6 cellular contexts compared by ENCODE assay signal in the genomic region with DNA sequence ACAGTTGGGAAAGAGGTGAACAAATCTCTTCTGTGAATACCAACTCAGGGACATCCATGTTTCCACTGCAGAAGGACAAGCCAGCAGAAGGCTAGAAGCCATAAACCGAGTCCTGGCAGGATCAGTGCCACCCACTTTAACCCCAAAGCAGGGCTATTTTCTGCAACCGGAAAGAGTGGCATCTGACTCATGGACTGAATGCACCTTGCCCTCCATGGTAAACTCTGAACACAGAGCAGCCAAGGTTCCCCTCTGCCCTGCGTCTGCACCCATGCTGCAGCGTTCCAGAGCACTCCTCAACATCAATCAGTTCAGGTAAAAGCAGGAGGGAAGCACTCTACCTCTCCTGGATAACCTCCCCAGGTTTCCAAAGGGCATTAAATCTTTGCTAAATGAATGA. TPM values are rescaled to one million over a fixed set of nuclear protein-coding genes. Genes with fewer than 3 reads are reported as not detected.
DNase-seq lines count a peak whose midpoint lies in the region; ATAC-seq and TF ChIP-seq lines count a peak whose summit lies in the region.

No MANE protein-coding gene starts in this region.

- peak overlapping the region; percentile 99 for H3K4me3 Mint-ChIP-seq in Calu3 (ENCODE audit: low read depth, unreplicated experiment)
- peak overlapping the region; percentile 99 for H3K4me3 Mint-ChIP-seq in T-helper 2 cell treated with Interferon-gamma antibody and Interleukin-4, amounts not matched to agents 5 μg/mL and 100 μg/mL, for 36 hours

- BruUV-seq in Calu3 (replicated peaks; lab: Mats Ljungman, UMichigan), result no TSS peak

- no peak for TF ChIP-seq POLR2A in gastroesophageal sphincter (IDR thresholded peaks at IDR 0.05)

- H3K9ac ChIP-seq in stomach smooth muscle (ENCODE audit: low read length in 2 of 2), result peak overlapping the region; percentile 94 to 97

- H3K36me3 ChIP-seq in gastroesophageal sphincter (peaks cover 0 to 12% of the 10 kb centered on the region in 2 donors), stomach smooth muscle (ENCODE audit: control insufficient read depth in 2 of 2, insufficient read depth in 2 of 2, low read length in 2 of 2) (peaks cover 0 to 3% of the 10 kb centered on the region in 2 donors)

- peak overlapping the region; percentile 93 for H3K27ac Mint-ChIP-seq in Calu3 (ENCODE audit: unreplicated experiment)
- H3K27ac Mint-ChIP-seq in T-helper 2 cell treated with Interferon-gamma antibody and Interleukin-4, amounts not matched to agents 5 μg/mL and 100 μg/mL, for 36 hours, result peak overlapping the region; percentile 99

- H3K4me1 Mint-ChIP-seq in Calu3 (ENCODE audit: low read depth, unreplicated experiment), result peaks cover 32% of the 10 kb centered on the region
- peaks cover 32% of the 10 kb centered on the region for H3K4me1 Mint-ChIP-seq in T-helper 2 cell treated with Interferon-gamma antibody and Interleukin-4, amounts not matched to agents 5 μg/mL and 100 μg/mL, for 36 hours (ENCODE audit: low read depth)

- DNase-seq in Calu3, result peak; percentile 47
- peak; percentile 37 for DNase-seq in T-helper 2 cell treated with Interferon-gamma antibody and Interleukin-4, amounts not matched to agents 5 μg/mL and 100 μg/mL, for 36 hours (ENCODE audit: low spot score)

- ATAC-seq in gastroesophageal sphincter (no peak), GM18868 (IDR thresholded peaks at IDR 0.05; ENCODE audit: unreplicated experiment) (no peak), HG03159 (IDR thresholded peaks at IDR 0.05; ENCODE audit: unreplicated experiment) (no peak)

- H3K9me3 ChIP-seq in gastroesophageal sphincter, result no peaks in the 10 kb centered on the region
- H3K9me3 ChIP-seq in stomach smooth muscle (ENCODE audit: control insufficient read depth in 2 of 2, low read length in 2 of 2), result no peaks in the 10 kb centered on the region

- TF ChIP-seq CTCF in Calu3 (IDR thresholded peaks at IDR 0.05; ENCODE audit: unreplicated experiment), result no peak
- TF ChIP-seq CTCF in gastroesophageal sphincter (IDR thresholded peaks at IDR 0.05), result no peak

- intact Hi-C loops in Calu3 (cut with micrococcal nuclease; ENCODE audit: unreplicated experiment), result loop anchor here (2.0 kb wide), 2 partner anchors 32 to 36 kb away; a partner anchor contains a TSS

- TF ChIP-seq EP300 in gastroesophageal sphincter (IDR thresholded peaks at IDR 0.05), result no peak

- H3K4me3 ChIP-seq in gastroesophageal sphincter (peak overlapping the region; percentile 70 to 86), stomach smooth muscle (ENCODE audit: low read length in 2 of 2) (peak overlapping the region; percentile 92 to 95)

- no peaks in the 10 kb centered on the region for H3K9me3 Mint-ChIP-seq in Calu3 (ENCODE audit: low read depth, unreplicated experiment)
- no peaks in the 10 kb centered on the region for H3K9me3 Mint-ChIP-seq in T-helper 2 cell treated with Interferon-gamma antibody and Interleukin-4, amounts not matched to agents 5 μg/mL and 100 μg/mL, for 36 hours

- peaks cover 49% of the 10 kb centered on the region for H3K36me3 Mint-ChIP-seq in Calu3 (ENCODE audit: insufficient read depth, unreplicated experiment)
- peaks cover 16% of the 10 kb centered on the region for H3K36me3 Mint-ChIP-seq in T-helper 2 cell treated with Interferon-gamma antibody and Interleukin-4, amounts not matched to agents 5 μg/mL and 100 μg/mL, for 36 hours (ENCODE audit: low read depth)

- CTCF ChIA-PET in Calu3 (lab: Charles Lee), result no interaction called here

- H3K4me1 ChIP-seq in gastroesophageal sphincter, result peaks cover 9 to 44% (median 24%) of the 10 kb centered on the region in 3 donors
- H3K4me1 ChIP-seq in stomach smooth muscle (ENCODE audit: control insufficient read depth, insufficient read depth, low read length), result peaks cover 26% of the 10 kb centered on the region

- H3K27me3 ChIP-seq in gastroesophageal sphincter (no peaks in the 10 kb centered on the region), stomach smooth muscle (ENCODE audit: control insufficient read depth in 1 of 2, insufficient read depth in 2 of 2, low read length in 2 of 2) (no peaks in the 10 kb centered on the region)

- WGBS in gastroesophageal sphincter (ENCODE audit: low coverage in 1 of 2), 2 donors, result 17 to 24% methylated on average over 1 to 4 of the region's 4 CpGs

- peak overlapping the region; percentile 92 to 99 (median 98) for H3K27ac ChIP-seq in gastroesophageal sphincter
- peak overlapping the region; percentile 95 for H3K27ac ChIP-seq in stomach smooth muscle (ENCODE audit: low read length)

- no peaks in the 10 kb centered on the region for H3K27me3 Mint-ChIP-seq in Calu3 (ENCODE audit: unreplicated experiment)
- H3K27me3 Mint-ChIP-seq in T-helper 2 cell treated with Interferon-gamma antibody and Interleukin-4, amounts not matched to agents 5 μg/mL and 100 μg/mL, for 36 hours (ENCODE audit: low read depth), result no peaks in the 10 kb centered on the region

RNA-seq across cellular contexts. Expression of a gene that starts 0.8 kb away (rescaled TPM):
- 110 and 114 TPM in 2 replicates for total RNA-seq in Calu3 (2022)
- 100 to 1,000 TPM; 127 to 182 (median 151) TPM for total RNA-seq in gastroesophageal sphincter

RNA-seq across cellular contexts. Expression of a gene that starts 15.3 kb away (rescaled TPM):
- total RNA-seq in Calu3 (2022) (0.29 and 0.71 TPM in 2 replicates), gastroesophageal sphincter (under 1 TPM in 1 of 4 donors, not detected in 3; 0.54 TPM)

RNA-seq across cellular contexts. Expression of a gene that starts 30.6 kb away (rescaled TPM):
- total RNA-seq in Calu3 (2022) (17.5 and 20.3 TPM in 2 replicates), gastroesophageal sphincter (1 to 10 TPM; 2.0 to 8.9 (median 7.5) TPM)

RNA-seq across cellular contexts. Expression of a gene that starts 30.9 kb away (rescaled TPM):
- total RNA-seq in Calu3 (2022) (82.8 and 86.7 TPM in 2 replicates), gastroesophageal sphincter (10 to 100 TPM; 22.8 to 35.6 (median 25.5) TPM)
